ENCODE assay signal across 8 cellular contexts in genomic region chr1:201480231-201481003, GRCh38. TPM values are rescaled to one million over a fixed set of nuclear protein-coding genes. Genes with fewer than 3 reads are reported as not detected.
A peak's percentile ranks its signal among the peaks of the same experiment; 100 is the strongest.
DNase-seq lines count a peak whose midpoint lies in the region; ATAC-seq lines count a peak whose summit lies in the region.

No MANE protein-coding gene starts in this region.

- H3K9ac ChIP-seq in mesendoderm (ENCODE audit: low read length), result peak overlapping the region; percentile 34

- peak overlapping the region; percentile 56 for H3K56ac ChIP-seq in mesendoderm (ENCODE audit: low read length)

- no peak overlapping the region for H4K5ac ChIP-seq in mesendoderm (ENCODE audit: low read length)

- H3K9me3 ChIP-seq in effector memory CD4-positive, alpha-beta T cell (ENCODE audit: control insufficient read depth, low read length), result no peaks in the 10 kb centered on the region

- no peak overlapping the region for H3K18ac ChIP-seq in mesendoderm (ENCODE audit: low read length)

- no peaks in the 10 kb centered on the region for H3K79me2 ChIP-seq in mesendoderm (ENCODE audit: control insufficient read depth, insufficient read depth, low read length)

- no peak overlapping the region for H2BK120ac ChIP-seq in mesendoderm (ENCODE audit: low read depth, low read length)

- H3K27ac ChIP-seq in effector memory CD4-positive, alpha-beta T cell (ENCODE audit: insufficient read depth, low read length, poor library complexity, severe bottlenecking), result no peak overlapping the region
- H3K27ac ChIP-seq in mesendoderm (ENCODE audit: low read depth, low read length), result no peak overlapping the region

- no peak overlapping the region for H4K8ac ChIP-seq in mesendoderm (ENCODE audit: low read depth, low read length)

- no peak overlapping the region for H3K23ac ChIP-seq in mesendoderm (ENCODE audit: low read length)

- peak overlapping the region; percentile 54 for H3K4me2 ChIP-seq in mesendoderm (ENCODE audit: low read length)

- no peak overlapping the region for H2BK5ac ChIP-seq in mesendoderm (ENCODE audit: low read length)

- peaks cover 4% of the 10 kb centered on the region for H3K36me3 ChIP-seq in effector memory CD4-positive, alpha-beta T cell (ENCODE audit: control insufficient read depth, insufficient read depth, low read length)
- H3K36me3 ChIP-seq in mesendoderm (ENCODE audit: control insufficient read depth, insufficient read depth, low read length), result no peaks in the 10 kb centered on the region

- no CpG with 5 or more reads among the region's 37 CpGs for WGBS in mesendoderm (ENCODE audit: extremely low coverage, insufficient coverage, low lambda C conversion rate)

- no peak overlapping the region for H3K4ac ChIP-seq in mesendoderm (ENCODE audit: low read depth, low read length)

- peak; percentile 69 for ATAC-seq in HG03064 (IDR thresholded peaks at IDR 0.05; ENCODE audit: low read depth, unreplicated experiment)

- H3K4me1 ChIP-seq in effector memory CD4-positive, alpha-beta T cell (ENCODE audit: control insufficient read depth, insufficient read depth, low read length, poor library complexity, severe bottlenecking), result peaks cover 19% of the 10 kb centered on the region
- no peaks in the 10 kb centered on the region for H3K4me1 ChIP-seq in mesendoderm (ENCODE audit: control insufficient read depth, low read depth, low read length)

- H2AK5ac ChIP-seq in mesendoderm (ENCODE audit: low read length), result no peak overlapping the region

- H3K79me1 ChIP-seq in mesendoderm (ENCODE audit: low read length), result no peaks in the 10 kb centered on the region

- DNase-seq in SKM-1 treated with dmso at 0.1 percent for 144 hours (lab: John Stamatoyannopoulos, UW; ENCODE audit: unreplicated experiment), result peak; percentile 25
- no peak for DNase-seq in SKM-1 (lab: John Stamatoyannopoulos, UW; ENCODE audit: unreplicated experiment)
- peak; percentile 84 for DNase-seq in NCI-H2227 treated with DMSO at 0.1 percent for 48 hours (lab: John Stamatoyannopoulos, UW)
- peak; percentile 83 for DNase-seq in activated CD4-positive, alpha-beta T cell treated with anti-CD3 and anti-CD28 coated beads for 48 hours
- DNase-seq in effector memory CD4-positive, alpha-beta T cell, result peak; percentile 11 to 57 (median 45)
- peak; percentile 91 for DNase-seq in mesendoderm
- peak; percentile 86 for DNase-seq in stimulated activated CD8-positive, alpha-beta memory T cell treated with anti-CD3 and anti-CD28 coated beads, Interleukin-4, amount 100 ng/mL, for 48 hours

- peak overlapping the region; percentile 36 for H3K4me3 ChIP-seq in effector memory CD4-positive, alpha-beta T cell (ENCODE audit: insufficient read depth, low read depth, low read length, poor library complexity, severe bottlenecking)
- no peak overlapping the region for H3K4me3 ChIP-seq in mesendoderm (ENCODE audit: low read length)

- no peak overlapping the region for H2BK15ac ChIP-seq in mesendoderm (replicated peaks; ENCODE audit: low read depth)

- peaks cover 4% of the 10 kb centered on the region for H3K27me3 ChIP-seq in effector memory CD4-positive, alpha-beta T cell (replicated peaks; ENCODE audit: control insufficient read depth, insufficient read depth, low read length, poor library complexity, severe bottlenecking)
- no peaks in the 10 kb centered on the region for H3K27me3 ChIP-seq in mesendoderm (ENCODE audit: insufficient read depth, low read length, poor library complexity)

RNA-seq across cellular contexts. Expression of gene PHLDA3, which starts 11.4 kb away (rescaled TPM):
- polyA plus RNA-seq in mesendoderm (2013, experiment 1 of 2), result 6.4 TPM
- 6.0 TPM for polyA plus RNA-seq in mesendoderm (2013, experiment 2 of 2)

RNA-seq across cellular contexts. Expression of gene CSRP1, which starts 26.5 kb away (rescaled TPM):
- polyA plus RNA-seq in mesendoderm (2013, experiment 1 of 2), result 54.9 TPM
- 61.7 TPM for polyA plus RNA-seq in mesendoderm (2013, experiment 2 of 2)

RNA-seq across cellular contexts. Expression of gene NAV1, which starts 58.5 kb away (rescaled TPM):
- polyA plus RNA-seq in mesendoderm (2013, experiment 1 of 2), result 8.1 TPM
- 8.5 TPM for polyA plus RNA-seq in mesendoderm (2013, experiment 2 of 2)

RNA-seq across cellular contexts. Expression of gene TNNI1, which starts 58.9 kb away (rescaled TPM):
- 0.20 TPM for polyA plus RNA-seq in mesendoderm (2013, experiment 1 of 2)
- 0.10 TPM for polyA plus RNA-seq in mesendoderm (2013, experiment 2 of 2)
